In genomic region chr22:44329179-44329796, GRCh38 we compare ENCODE assay signal across 9 cellular contexts. TPM values are rescaled to one million over a fixed set of nuclear protein-coding genes. Genes with fewer than 3 reads are reported as not detected.
DNase-seq lines count a peak whose midpoint lies in the region; ATAC-seq and TF ChIP-seq lines count a peak whose summit lies in the region.
"Had no signal": no experiment of that assay in that cellular context is flagged by ENCODE, and none has a peak within 500 bp of the region (broad histone marks: within the 10 kb centered on the region; RNA-seq: fewer than 3 reads in every experiment).

No MANE protein-coding gene starts in this region.

- no peak overlapping the region for H3K27ac Mint-ChIP-seq in activated naive CD4-positive, alpha-beta T cell treated with anti-CD3 and anti-CD28 coated beads, Interleukin-2, amount 50 U/mL, for 72 hours
- H3K27ac Mint-ChIP-seq in activated T-cell treated with anti-CD3 and anti-CD28 coated beads, Interleukin-2, amount 50 U/mL, for 72 hours = no peak overlapping the region
- peak overlapping the region; percentile 36 for H3K27ac Mint-ChIP-seq in type B pancreatic cell
- H3K27ac Mint-ChIP-seq: T-helper 1 cell treated with Interleukin-12 subunit alpha and Interleukin-12 subunit beta and Interleukin-4 antibody, amounts not matched to agents 30 μg/mL and 1 μg/mL, for 36 hours had no signal

- DNase-seq in activated naive CD4-positive, alpha-beta T cell treated with anti-CD3 and anti-CD28 coated beads, Interleukin-2, amount 50 U/mL, for 72 hours (ENCODE audit: low spot score in 2 of 2) = peak in 1 of 2 donors; percentile 22
- no peak for DNase-seq in activated naive CD4-positive, alpha-beta T cell (lab: John Stamatoyannopoulos, UW)
- DNase-seq in activated T-cell treated with anti-CD3 and anti-CD28 coated beads, Interleukin-2, amount 50 U/mL, for 72 hours = peak; percentile 43 to 46
- DNase-seq in type B pancreatic cell (ENCODE audit: extremely low spot score, unreplicated experiment) (no peak), NCI-H526 treated with DMSO at 0.1 percent for 48 hours (lab: John Stamatoyannopoulos, UW) (no peak), occipital lobe (lab: John Stamatoyannopoulos, UW) (no peak), NCI-H2171 treated with DMSO at 0.1 percent for 48 hours (lab: John Stamatoyannopoulos, UW) (no peak)

- H3K9me3 Mint-ChIP-seq in activated naive CD4-positive, alpha-beta T cell treated with anti-CD3 and anti-CD28 coated beads, Interleukin-2, amount 50 U/mL, for 72 hours = no peaks in the 10 kb centered on the region
- no peaks in the 10 kb centered on the region for H3K9me3 Mint-ChIP-seq in activated T-cell treated with anti-CD3 and anti-CD28 coated beads, Interleukin-2, amount 50 U/mL, for 72 hours
- H3K9me3 Mint-ChIP-seq in type B pancreatic cell = no peaks in the 10 kb centered on the region
- H3K9me3 Mint-ChIP-seq: T-helper 1 cell treated with Interleukin-12 subunit alpha and Interleukin-12 subunit beta and Interleukin-4 antibody, amounts not matched to agents 30 μg/mL and 1 μg/mL, for 36 hours had no signal

- peak overlapping the region in 1 of 2 donors; percentile 16 for H3K4me3 Mint-ChIP-seq in activated T-cell treated with anti-CD3 and anti-CD28 coated beads, Interleukin-2, amount 50 U/mL, for 72 hours
- H3K4me3 Mint-ChIP-seq in type B pancreatic cell = peak overlapping the region; percentile 76
- H3K4me3 Mint-ChIP-seq: T-helper 1 cell treated with Interleukin-12 subunit alpha and Interleukin-12 subunit beta and Interleukin-4 antibody, amounts not matched to agents 30 μg/mL and 1 μg/mL, for 36 hours had no signal

- peak; percentile 56 to 78 for ATAC-seq in activated naive CD4-positive, alpha-beta T cell treated with anti-CD3 and anti-CD28 coated beads, Interleukin-2, amount 50 U/mL, for 72 hours
- peak; percentile 58 for ATAC-seq in HG03103 (IDR thresholded peaks at IDR 0.05; ENCODE audit: low read depth, unreplicated experiment)
- ATAC-seq in activated T-cell treated with anti-CD3 and anti-CD28 coated beads, Interleukin-2, amount 50 U/mL, for 72 hours (replicated peaks in 1 of 2) = peak; percentile 66 to 74

- peaks cover 62% of the 10 kb centered on the region for H3K27me3 Mint-ChIP-seq in activated T-cell treated with anti-CD3 and anti-CD28 coated beads, Interleukin-2, amount 50 U/mL, for 72 hours (ENCODE audit: low read depth)
- H3K27me3 Mint-ChIP-seq in type B pancreatic cell = peaks cover 59% of the 10 kb centered on the region

- TF ChIP-seq CTCF in type B pancreatic cell (conservative IDR thresholded peaks at IDR 0.05) = no peak

- no peaks in the 10 kb centered on the region for H3K36me3 Mint-ChIP-seq in activated naive CD4-positive, alpha-beta T cell treated with anti-CD3 and anti-CD28 coated beads, Interleukin-2, amount 50 U/mL, for 72 hours
- H3K36me3 Mint-ChIP-seq in activated T-cell treated with anti-CD3 and anti-CD28 coated beads, Interleukin-2, amount 50 U/mL, for 72 hours (ENCODE audit: insufficient read depth in 2 of 2) = no peaks in the 10 kb centered on the region
- no peaks in the 10 kb centered on the region for H3K36me3 Mint-ChIP-seq in type B pancreatic cell

- H3K4me1 Mint-ChIP-seq in activated T-cell treated with anti-CD3 and anti-CD28 coated beads, Interleukin-2, amount 50 U/mL, for 72 hours (ENCODE audit: low read depth) = peaks cover 28% of the 10 kb centered on the region
- peaks cover 31% of the 10 kb centered on the region for H3K4me1 Mint-ChIP-seq in type B pancreatic cell (ENCODE audit: unreplicated experiment)

RNA-seq across cellular contexts. Expression of gene SHISAL1, which starts 16.5 kb away (rescaled TPM):
- not detected for total RNA-seq in activated naive CD4-positive, alpha-beta T cell treated with anti-CD3 and anti-CD28 coated beads, Interleukin-2, amount 50 U/mL, for 72 hours
- total RNA-seq in activated T-cell treated with anti-CD3 and anti-CD28 coated beads, Interleukin-2, amount 50 U/mL, for 72 hours = not detected
- total RNA-seq in type B pancreatic cell (ENCODE audit: low replicate concordance) (2.3 and 2.8 TPM in 2 replicates), occipital lobe (13.9 TPM)

Comparison
In these comparisons a context has a peak if more than half of its experiments do, and no peak if none do; other contexts are left out.
1. DNase-seq: peak in activated T-cell treated with anti-CD3 and anti-CD28 coated beads, Interleukin-2, amount 50 U/mL, for 72 hours (2 of 2); none in activated naive CD4-positive, alpha-beta T cell (0 of 4), type B pancreatic cell (single experiment), NCI-H526 treated with DMSO at 0.1 percent for 48 hours (single experiment), occipital lobe (single experiment) and NCI-H2171 treated with DMSO at 0.1 percent for 48 hours (single experiment).
2. Peak in every context shown above with its lines, with median percentiles within 50 percentile points of each other: ATAC-seq.